In the genomic region with DNA sequence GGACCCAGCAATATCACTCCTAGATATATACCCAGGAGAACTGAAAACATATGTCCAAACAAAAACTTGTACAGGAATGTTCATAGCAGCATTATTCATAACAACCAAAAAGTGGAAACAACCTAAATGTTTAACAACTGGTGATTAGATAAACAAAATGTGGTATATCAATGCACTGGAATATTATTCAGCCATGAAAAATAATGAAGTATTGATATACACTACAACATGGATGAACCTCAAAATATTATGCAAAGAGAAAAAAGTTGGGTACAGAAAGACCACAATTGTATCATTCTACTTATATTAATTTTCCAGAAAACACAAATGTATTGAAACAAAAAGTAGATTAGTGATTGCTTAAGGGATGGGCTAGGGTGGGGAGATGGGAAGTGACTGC, we compare ENCODE assay signal across 28 cellular contexts.
"Had no signal": no experiment of that assay in that cellular context is flagged by ENCODE, and none has a peak within 500 bp of the region (broad histone marks: within the 10 kb centered on the region; RNA-seq: fewer than 3 reads in every experiment).

No MANE protein-coding gene starts in this region.

- H3K4me3 Mint-ChIP-seq: mesothelial cell of epicardium; naive B cell; naive thymus-derived CD8-positive, alpha-beta T cell had no signal

- H3K4me1 ChIP-seq: esophagus squamous epithelium, gastrocnemius medialis, heart right ventricle, left lung, lower lobe of right lung had no signal

- H3K27ac Mint-ChIP-seq: mesothelial cell of epicardium; naive thymus-derived CD8-positive, alpha-beta T cell had no signal

- H3K27me3 ChIP-seq: dorsolateral prefrontal cortex, gastrocnemius medialis, left lung had no signal

- DNase-seq: dermis blood vessel endothelial cell; dorsolateral prefrontal cortex; effector CD4-positive, alpha-beta T cell; effector memory CD4-positive, alpha-beta T cell; erythroblast; esophagus squamous epithelium; foreskin fibroblast; foreskin melanocyte; gastrocnemius medialis; glutamatergic neuron; head of caudate nucleus; heart right ventricle; hippocampal formation; left cardiac atrium; left lung; left ventricle myocardium superior; lower lobe of right lung; mesenchymal stem cell; mucosa of descending colon; naive B cell; naive thymus-derived CD8-positive, alpha-beta T cell had no signal

- ATAC-seq: esophagus mucosa; gastrocnemius medialis; heart right ventricle; left cardiac atrium; left lung; left ventricle myocardium superior; lower lobe of right lung; mucosa of descending colon; naive thymus-derived CD8-positive, alpha-beta T cell had no signal

- H3K4me3 ChIP-seq: coronary artery, dorsolateral prefrontal cortex, esophagus squamous epithelium, gastrocnemius medialis, heart right ventricle, left lung, lower lobe of right lung, mucosa of descending colon had no signal

- H3K4me1 Mint-ChIP-seq: naive B cell; naive thymus-derived CD8-positive, alpha-beta T cell had no signal

- H3K36me3 ChIP-seq: esophagus squamous epithelium, gastrocnemius medialis, heart right ventricle, left lung, lower lobe of right lung had no signal

- FAIRE-seq: endometrium, islet of Langerhans, keratinocyte had no signal

- H3K27ac ChIP-seq: coronary artery, dorsolateral prefrontal cortex, epithelial cell of prostate, esophagus squamous epithelium, gastrocnemius medialis, heart right ventricle, left lung, lower lobe of right lung had no signal
